8 cellular contexts compared by ENCODE assay signal in the genomic region with DNA sequence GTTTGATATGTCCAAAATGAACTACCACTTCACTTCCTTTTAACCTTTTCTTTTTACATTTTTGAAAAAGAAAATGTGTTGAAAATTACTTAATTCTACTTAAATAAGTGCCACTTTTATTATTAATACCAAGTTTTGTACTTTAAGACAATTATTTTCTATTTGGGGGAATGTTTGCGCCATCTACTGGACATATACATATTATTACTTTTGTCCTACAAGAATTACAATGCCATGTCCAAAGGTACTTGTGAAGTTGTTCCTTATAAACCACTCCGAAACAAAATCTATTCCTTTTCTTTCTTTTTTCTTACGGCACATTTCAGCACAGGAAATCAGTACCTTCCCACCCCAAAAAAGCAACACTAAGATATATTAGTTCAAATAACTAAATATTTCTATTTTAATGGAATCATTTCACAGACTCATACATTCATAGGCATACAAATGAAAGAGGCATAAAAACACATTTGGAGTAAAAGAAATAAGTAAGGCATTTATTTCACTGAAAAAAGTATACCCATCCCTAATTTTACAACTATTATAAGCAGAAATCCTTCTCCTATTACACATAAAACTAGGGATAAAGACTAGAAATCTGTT.
DNase-seq lines count a peak whose midpoint lies in the region; ATAC-seq and TF ChIP-seq lines count a peak whose summit lies in the region.

No MANE protein-coding gene starts in this region.

- 37% methylated on average over 3 of the region's 3 CpGs for WGBS in hepatocyte (ENCODE audit: low lambda C conversion rate, missing lambda C conversion rate)

- ATAC-seq in upper lobe of right lung (no peak), left cardiac atrium (no peak)
- ATAC-seq in stimulated activated naive B cell treated with anti-CD40 and anti-IgM and Interleukin-4, amounts not matched to agents 10 μg/mL and 1 μg/mL and 100 μg/mL, for 72 hours (replicated peaks) = no peak

- H3K9me2 ChIP-seq in SU-DHL-6 (replicated peaks; ENCODE audit: insufficient read depth, low read length) (no peaks in the 10 kb centered on the region), hepatocyte (replicated peaks; ENCODE audit: insufficient read depth) (no peaks in the 10 kb centered on the region)

- no peaks in the 10 kb centered on the region for H3F3A ChIP-seq in SU-DHL-6 (ENCODE audit: insufficient read depth)

- H3K36me3 ChIP-seq in SU-DHL-6 (ENCODE audit: low read length) (no peaks in the 10 kb centered on the region), hepatocyte (replicated peaks; ENCODE audit: insufficient read depth, low read depth) (no peaks in the 10 kb centered on the region), upper lobe of right lung (no peaks in the 10 kb centered on the region)

- H3K27ac Mint-ChIP-seq in stimulated activated naive B cell treated with anti-CD40 and anti-IgM and Interleukin-4, amounts not matched to agents 10 μg/mL and 1 μg/mL and 100 μg/mL, for 72 hours = no peak overlapping the region

- H3K9ac ChIP-seq in SU-DHL-6 (ENCODE audit: low read length) = no peak overlapping the region

- peak; percentile 26 for DNase-seq in GM13976 (ENCODE audit: low spot score)
- DNase-seq in M059J (ENCODE audit: low read depth) = peak; percentile 29
- peak; percentile 64 for DNase-seq in hepatocyte (ENCODE audit: low spot score)
- no peak for DNase-seq in upper lobe of right lung
- DNase-seq in stimulated activated naive B cell treated with anti-CD40 and anti-IgM and Interleukin-4, amounts not matched to agents 10 μg/mL and 1 μg/mL and 100 μg/mL, for 72 hours = no peak
- DNase-seq in stimulated activated CD4-positive, alpha-beta T cell treated with anti-CD3 and anti-CD28 coated beads, Interleukin-4, amount 100 ng/mL, for 4 hours = no peak
- no peak for DNase-seq in left cardiac atrium

- H3K9me3 ChIP-seq in SU-DHL-6 (ENCODE audit: insufficient read depth, low read length) (no peaks in the 10 kb centered on the region), hepatocyte (ENCODE audit: low read depth) (no peaks in the 10 kb centered on the region), upper lobe of right lung (no peaks in the 10 kb centered on the region)

- H3K4me3 Mint-ChIP-seq in stimulated activated naive B cell treated with anti-CD40 and anti-IgM and Interleukin-4, amounts not matched to agents 10 μg/mL and 1 μg/mL and 100 μg/mL, for 72 hours = no peak overlapping the region

- no peak overlapping the region for H2AFZ ChIP-seq in SU-DHL-6 (ENCODE audit: low read depth, low read length, severe bottlenecking)
- no peak overlapping the region for H2AFZ ChIP-seq in hepatocyte

- H3K4me1 Mint-ChIP-seq in stimulated activated naive B cell treated with anti-CD40 and anti-IgM and Interleukin-4, amounts not matched to agents 10 μg/mL and 1 μg/mL and 100 μg/mL, for 72 hours = no peaks in the 10 kb centered on the region

- H3K79me2 ChIP-seq in SU-DHL-6 (ENCODE audit: insufficient read depth, low read length) = no peaks in the 10 kb centered on the region
- no peaks in the 10 kb centered on the region for H3K79me2 ChIP-seq in hepatocyte

- TF ChIP-seq CTCF in GM13976 (IDR thresholded peaks at IDR 0.05; ENCODE audit: borderline replicate concordance, control extremely low read depth, extremely low read depth, insufficient read depth, missing control alignments) (peak; percentile 35), SU-DHL-6 (IDR thresholded peaks at IDR 0.05; ENCODE audit: insufficient read depth, low read length, poor library complexity, severe bottlenecking) (peak; percentile 41), hepatocyte (IDR thresholded peaks at IDR 0.05; ENCODE audit: poor library complexity) (peak; percentile 75), upper lobe of right lung (IDR thresholded peaks at IDR 0.05) (peak; percentile 62)

- H3K4me1 ChIP-seq in hepatocyte (ENCODE audit: insufficient read depth) = no peaks in the 10 kb centered on the region
- H3K4me1 ChIP-seq in upper lobe of right lung = no peaks in the 10 kb centered on the region

- H3K9me3 Mint-ChIP-seq in stimulated activated naive B cell treated with anti-CD40 and anti-IgM and Interleukin-4, amounts not matched to agents 10 μg/mL and 1 μg/mL and 100 μg/mL, for 72 hours = no peaks in the 10 kb centered on the region

- H3K4me3 ChIP-seq in SU-DHL-6 (ENCODE audit: insufficient read depth, low read length, poor library complexity, severe bottlenecking) (no peak overlapping the region), hepatocyte (no peak overlapping the region), upper lobe of right lung (no peak overlapping the region)

- H3K27me3 Mint-ChIP-seq in stimulated activated naive B cell treated with anti-CD40 and anti-IgM and Interleukin-4, amounts not matched to agents 10 μg/mL and 1 μg/mL and 100 μg/mL, for 72 hours = peaks cover 0 to 3% of the 10 kb centered on the region in 2 donors

- H3K4me2 ChIP-seq in SU-DHL-6 (ENCODE audit: low read depth, low read length, poor library complexity, severe bottlenecking) = no peak overlapping the region
- H3K4me2 ChIP-seq in hepatocyte = no peak overlapping the region

- H3K27me3 ChIP-seq in SU-DHL-6 (ENCODE audit: low read length) (no peaks in the 10 kb centered on the region), hepatocyte (no peaks in the 10 kb centered on the region), upper lobe of right lung (no peaks in the 10 kb centered on the region)

- H4K20me1 ChIP-seq in SU-DHL-6 (ENCODE audit: low read depth, low read length) (no peaks in the 10 kb centered on the region), hepatocyte (ENCODE audit: insufficient read depth, poor library complexity, severe bottlenecking) (no peaks in the 10 kb centered on the region)

- intact Hi-C loops in upper lobe of right lung (cut with DNase I) = no loop called here
- intact Hi-C loops in left cardiac atrium (cut with DNase I) = loop anchor here (2.0 to 5.0 kb wide), 2 partner anchors 302 to 310 kb away; no protein-coding TSS in a partner anchor

- H3K27ac ChIP-seq in SU-DHL-6 (ENCODE audit: low read depth, low read length) (no peak overlapping the region), hepatocyte (no peak overlapping the region), upper lobe of right lung (no peak overlapping the region)

- H3K36me3 Mint-ChIP-seq in stimulated activated naive B cell treated with anti-CD40 and anti-IgM and Interleukin-4, amounts not matched to agents 10 μg/mL and 1 μg/mL and 100 μg/mL, for 72 hours = no peaks in the 10 kb centered on the region

- in situ Hi-C loops in GM13976 (cut with MboI; ENCODE audit: low sequenced_read_pairs, unreplicated experiment) = loop anchor here (25.0 kb wide), 2 partner anchors 317 to 442 kb away; no protein-coding TSS in a partner anchor

Comparison
In these comparisons a context has a peak if more than half of its experiments do, and no peak if none do; other contexts are left out.
1. DNase-seq: peak in GM13976 (single experiment), M059J (single experiment) and hepatocyte (single experiment); none in upper lobe of right lung (single experiment), stimulated activated naive B cell treated with anti-CD40 and anti-IgM and Interleukin-4, amounts not matched to agents 10 μg/mL and 1 μg/mL and 100 μg/mL, for 72 hours (single experiment), stimulated activated CD4-positive, alpha-beta T cell treated with anti-CD3 and anti-CD28 coated beads, Interleukin-4, amount 100 ng/mL, for 4 hours (0 of 2) and left cardiac atrium (single experiment).
2. Peak in every context shown above with its lines, with median percentiles within 50 percentile points of each other: CTCF ChIP-seq.